ENCODE assay signal across 36 cellular contexts in the genomic region with DNA sequence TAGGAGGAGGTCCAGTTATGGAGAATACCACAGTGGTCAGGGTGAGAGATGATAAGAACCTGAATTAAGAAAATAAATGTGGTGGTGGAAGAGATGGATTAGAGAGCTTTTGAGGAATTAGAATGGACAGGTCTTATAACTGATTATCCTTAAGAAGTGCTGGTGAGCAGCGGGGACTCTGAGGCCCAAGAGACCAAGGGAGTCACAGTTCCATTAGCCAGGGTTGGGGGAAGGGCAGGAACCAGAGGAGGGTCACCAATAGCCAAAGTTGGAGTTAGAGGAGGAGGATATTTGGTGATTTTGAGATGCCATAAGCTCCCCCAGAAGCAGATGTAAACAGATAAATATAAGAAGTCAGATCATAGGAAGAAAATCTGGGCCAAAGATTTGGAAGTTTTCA.
"Had no signal": no experiment of that assay in that cellular context is flagged by ENCODE, and none has a peak within 500 bp of the region (broad histone marks: within the 10 kb centered on the region; RNA-seq: fewer than 3 reads in every experiment).

No MANE protein-coding gene starts in this region.

- H3K27ac ChIP-seq: ascending aorta, cardiac muscle cell, VCaP had no signal

- H3K36me3 ChIP-seq: ascending aorta, cardiac muscle cell had no signal

- ATAC-seq: activated CD4-positive, alpha-beta T cell treated with anti-CD3 and anti-CD28 coated beads for 36 hours; activated CD4-positive, CD25-positive, alpha-beta regulatory T cell treated with anti-CD3 and anti-CD28 coated beads, Interleukin-2, amount 50 U/mL, for 24 hours; activated CD8-positive, alpha-beta memory T cell treated with anti-CD3 and anti-CD28 coated beads, Interleukin-2, amount 10 ng/mL, durations not matched to agents 7 days and 5 days; activated CD8-positive, alpha-beta T cell treated with anti-CD3 and anti-CD28 coated beads, Interleukin-2, amount 10 ng/mL, durations not matched to agents 7 days and 5 days; activated naive CD8-positive, alpha-beta T cell treated with anti-CD3 and anti-CD28 coated beads, Interleukin-2, amount 50 U/mL, for 24 hours had no signal

- H3K36me3 Mint-ChIP-seq: activated CD8-positive, alpha-beta memory T cell treated with anti-CD3 and anti-CD28 coated beads, Interleukin-2, amount 10 ng/mL, durations not matched to agents 7 days and 5 days; activated naive CD4-positive, alpha-beta T cell treated with anti-CD3 and anti-CD28 coated beads, Interleukin-2, amount 10 ng/mL, durations not matched to agents 7 days and 5 days; activated naive CD4-positive, alpha-beta T cell treated with anti-CD3 and anti-CD28 coated beads, Interleukin-2, amount 50 U/mL, for 24 hours; activated naive CD8-positive, alpha-beta T cell; activated naive CD8-positive, alpha-beta T cell treated with anti-CD3 and anti-CD28 coated beads, Interleukin-2, amount 10 ng/mL, durations not matched to agents 7 days and 5 days; brain; WTC11 had no signal

- H3K4me3 Mint-ChIP-seq: activated CD4-positive, alpha-beta memory T cell treated with anti-CD3 and anti-CD28 coated beads, Interleukin-2, amount 10 ng/mL, durations not matched to agents 7 days and 5 days; activated CD4-positive, alpha-beta T cell treated with anti-CD3 and anti-CD28 coated beads for 36 hours; activated CD4-positive, alpha-beta T cell treated with anti-CD3 and anti-CD28 coated beads, Interleukin-2, amount 10 ng/mL, durations not matched to agents 7 days and 5 days; activated CD8-positive, alpha-beta memory T cell treated with anti-CD3 and anti-CD28 coated beads, Interleukin-2, amount 10 ng/mL, durations not matched to agents 7 days and 5 days; activated CD8-positive, alpha-beta T cell treated with anti-CD3 and anti-CD28 coated beads, Interleukin-2, amount 10 ng/mL, durations not matched to agents 7 days and 5 days; activated naive CD4-positive, alpha-beta T cell treated with anti-CD3 and anti-CD28 coated beads, Interleukin-2, amount 10 ng/mL, durations not matched to agents 7 days and 5 days; activated naive CD4-positive, alpha-beta T cell treated with anti-CD3 and anti-CD28 coated beads, Interleukin-2, amount 50 U/mL, for 24 hours; activated naive CD8-positive, alpha-beta T cell; activated naive CD8-positive, alpha-beta T cell treated with anti-CD3 and anti-CD28 coated beads, Interleukin-2, amount 10 ng/mL, durations not matched to agents 7 days and 5 days; activated naive CD8-positive, alpha-beta T cell treated with anti-CD3 and anti-CD28 coated beads, Interleukin-2, amount 50 U/mL, for 24 hours; activated T-cell treated with anti-CD3 and anti-CD28 coated beads, Interleukin-2, amount 50 U/mL, for 24 hours; brain; T-helper 1 cell treated with Interleukin-12 subunit alpha and Interleukin-12 subunit beta and Interleukin-4 antibody, amounts not matched to agents 30 μg/mL and 1 μg/mL, for 36 hours; T-helper 2 cell treated with Interferon-gamma antibody and Interleukin-4, amounts not matched to agents 5 μg/mL and 100 μg/mL, for 36 hours; WTC11 had no signal

- H3K9me3 ChIP-seq: ascending aorta had no signal

- H3K27ac Mint-ChIP-seq: activated CD4-positive, alpha-beta memory T cell treated with anti-CD3 and anti-CD28 coated beads, Interleukin-2, amount 10 ng/mL, durations not matched to agents 7 days and 5 days; activated CD4-positive, alpha-beta T cell treated with anti-CD3 and anti-CD28 coated beads for 36 hours; activated CD4-positive, alpha-beta T cell treated with anti-CD3 and anti-CD28 coated beads, Interleukin-2, amount 10 ng/mL, durations not matched to agents 7 days and 5 days; activated CD8-positive, alpha-beta memory T cell treated with anti-CD3 and anti-CD28 coated beads, Interleukin-2, amount 10 ng/mL, durations not matched to agents 7 days and 5 days; activated CD8-positive, alpha-beta T cell treated with anti-CD3 and anti-CD28 coated beads, Interleukin-2, amount 10 ng/mL, durations not matched to agents 7 days and 5 days; activated naive CD4-positive, alpha-beta T cell treated with anti-CD3 and anti-CD28 coated beads, Interleukin-2, amount 10 ng/mL, durations not matched to agents 7 days and 5 days; activated naive CD4-positive, alpha-beta T cell treated with anti-CD3 and anti-CD28 coated beads, Interleukin-2, amount 50 U/mL, for 24 hours; activated naive CD8-positive, alpha-beta T cell; activated naive CD8-positive, alpha-beta T cell treated with anti-CD3 and anti-CD28 coated beads, Interleukin-2, amount 10 ng/mL, durations not matched to agents 7 days and 5 days; activated naive CD8-positive, alpha-beta T cell treated with anti-CD3 and anti-CD28 coated beads, Interleukin-2, amount 50 U/mL, for 24 hours; activated T-cell treated with anti-CD3 and anti-CD28 coated beads, Interleukin-2, amount 50 U/mL, for 24 hours; activated T-helper 2 cell treated with anti-CD3 and anti-CD28 coated beads, Interferon-gamma antibody, Interleukin-2, Interleukin-4, amounts not matched to agents 10 μg/mL and 5 μg/mL and 100 μg/mL, durations not matched to agents 14 hours and 24 hours and 36 hours; brain; T-helper 1 cell treated with Interleukin-12 subunit alpha and Interleukin-12 subunit beta and Interleukin-4 antibody, amounts not matched to agents 30 μg/mL and 1 μg/mL, for 36 hours; T-helper 2 cell treated with Interferon-gamma antibody and Interleukin-4, amounts not matched to agents 5 μg/mL and 100 μg/mL, for 36 hours; WTC11 had no signal

- H3K4me1 ChIP-seq: ascending aorta had no signal

- H3K27me3 ChIP-seq: ascending aorta, cardiac muscle cell had no signal

- DNase-seq: activated CD4-positive, alpha-beta memory T cell treated with anti-CD3 and anti-CD28 coated beads, Interleukin-2, amount 10 ng/mL, durations not matched to agents 7 days and 5 days; activated CD4-positive, alpha-beta T cell treated with anti-CD3 and anti-CD28 coated beads for 1 hour; activated CD4-positive, alpha-beta T cell treated with anti-CD3 and anti-CD28 coated beads for 36 hours; activated CD4-positive, alpha-beta T cell treated with anti-CD3 and anti-CD28 coated beads for 48 hours; activated CD4-positive, alpha-beta T cell treated with anti-CD3 and anti-CD28 coated beads, Interleukin-2, amount 10 ng/mL, durations not matched to agents 7 days and 5 days; activated CD4-positive, alpha-beta T cell treated with anti-CD3 and anti-CD28 coated beads, Interleukin-2, amount 50 U/mL, for 48 hours; activated CD4-positive, CD25-positive, alpha-beta regulatory T cell; activated CD8-positive, alpha-beta memory T cell treated with anti-CD3 and anti-CD28 coated beads for 24 hours; activated CD8-positive, alpha-beta memory T cell treated with anti-CD3 and anti-CD28 coated beads, Interleukin-2, amount 10 ng/mL, durations not matched to agents 7 days and 5 days; activated CD8-positive, alpha-beta memory T cell treated with anti-CD3 and anti-CD28 coated beads, Interleukin-2, amount 50 U/mL, for 48 hours; activated CD8-positive, alpha-beta T cell treated with anti-CD3 and anti-CD28 coated beads, Interleukin-2, amount 10 ng/mL, durations not matched to agents 7 days and 5 days; activated effector memory CD4-positive, alpha-beta T cell treated with Interleukin-2 at 50 U/mL for 16 hours; activated gamma-delta T cell; activated naive CD4-positive, alpha-beta T cell treated with anti-CD3 and anti-CD28 coated beads, Interleukin-2, amount 10 ng/mL, durations not matched to agents 7 days and 5 days; activated naive CD4-positive, alpha-beta T cell treated with Interleukin-2 at 50 U/mL for 16 hours; activated naive CD8-positive, alpha-beta T cell treated with anti-CD3 and anti-CD28 coated beads, Interleukin-2, amount 10 ng/mL, durations not matched to agents 7 days and 5 days; activated naive CD8-positive, alpha-beta T cell treated with anti-CD3 and anti-CD28 coated beads, Interleukin-2, amount 50 U/mL, for 24 hours; activated T-cell treated with anti-CD3 and anti-CD28 coated beads, Interleukin-2, amount 50 U/mL, for 24 hours; activated T-cell treated with anti-CD3 and anti-CD28 coated beads, Interleukin-2, amount 50 U/mL, for 48 hours; amygdala; anterior cingulate cortex; central memory CD4-positive, alpha-beta T cell; T-helper 1 cell; T-helper 2 cell; T-helper 9 cell had no signal

- H3K9me3 Mint-ChIP-seq: activated CD4-positive, alpha-beta memory T cell treated with anti-CD3 and anti-CD28 coated beads, Interleukin-2, amount 10 ng/mL, durations not matched to agents 7 days and 5 days; activated CD4-positive, alpha-beta T cell treated with anti-CD3 and anti-CD28 coated beads, Interleukin-2, amount 10 ng/mL, durations not matched to agents 7 days and 5 days; activated naive CD4-positive, alpha-beta T cell treated with anti-CD3 and anti-CD28 coated beads, Interleukin-2, amount 10 ng/mL, durations not matched to agents 7 days and 5 days; activated naive CD4-positive, alpha-beta T cell treated with anti-CD3 and anti-CD28 coated beads, Interleukin-2, amount 50 U/mL, for 24 hours; activated naive CD8-positive, alpha-beta T cell treated with anti-CD3 and anti-CD28 coated beads, Interleukin-2, amount 10 ng/mL, durations not matched to agents 7 days and 5 days; activated naive CD8-positive, alpha-beta T cell treated with anti-CD3 and anti-CD28 coated beads, Interleukin-2, amount 50 U/mL, for 24 hours; activated T-cell treated with anti-CD3 and anti-CD28 coated beads, Interleukin-2, amount 50 U/mL, for 24 hours; activated T-helper 2 cell treated with anti-CD3 and anti-CD28 coated beads, Interferon-gamma antibody, Interleukin-2, Interleukin-4, amounts not matched to agents 10 μg/mL and 5 μg/mL and 100 μg/mL, durations not matched to agents 14 hours and 24 hours and 36 hours; brain; T-helper 1 cell treated with Interleukin-12 subunit alpha and Interleukin-12 subunit beta and Interleukin-4 antibody, amounts not matched to agents 30 μg/mL and 1 μg/mL, for 36 hours; T-helper 2 cell treated with Interferon-gamma antibody and Interleukin-4, amounts not matched to agents 5 μg/mL and 100 μg/mL, for 36 hours; WTC11 had no signal

- H3K4me1 Mint-ChIP-seq: activated CD4-positive, alpha-beta memory T cell treated with anti-CD3 and anti-CD28 coated beads, Interleukin-2, amount 10 ng/mL, durations not matched to agents 7 days and 5 days; activated CD4-positive, alpha-beta T cell treated with anti-CD3 and anti-CD28 coated beads for 36 hours; activated CD4-positive, alpha-beta T cell treated with anti-CD3 and anti-CD28 coated beads, Interleukin-2, amount 10 ng/mL, durations not matched to agents 7 days and 5 days; activated CD8-positive, alpha-beta memory T cell treated with anti-CD3 and anti-CD28 coated beads, Interleukin-2, amount 10 ng/mL, durations not matched to agents 7 days and 5 days; activated naive CD4-positive, alpha-beta T cell treated with anti-CD3 and anti-CD28 coated beads, Interleukin-2, amount 10 ng/mL, durations not matched to agents 7 days and 5 days; activated naive CD4-positive, alpha-beta T cell treated with anti-CD3 and anti-CD28 coated beads, Interleukin-2, amount 50 U/mL, for 24 hours; activated naive CD8-positive, alpha-beta T cell treated with anti-CD3 and anti-CD28 coated beads, Interleukin-2, amount 10 ng/mL, durations not matched to agents 7 days and 5 days; activated naive CD8-positive, alpha-beta T cell treated with anti-CD3 and anti-CD28 coated beads, Interleukin-2, amount 50 U/mL, for 24 hours; brain; WTC11 had no signal

- H3K27me3 Mint-ChIP-seq: activated CD4-positive, alpha-beta memory T cell treated with anti-CD3 and anti-CD28 coated beads, Interleukin-2, amount 10 ng/mL, durations not matched to agents 7 days and 5 days; activated CD4-positive, alpha-beta T cell treated with anti-CD3 and anti-CD28 coated beads, Interleukin-2, amount 10 ng/mL, durations not matched to agents 7 days and 5 days; activated CD8-positive, alpha-beta memory T cell treated with anti-CD3 and anti-CD28 coated beads, Interleukin-2, amount 10 ng/mL, durations not matched to agents 7 days and 5 days; activated naive CD4-positive, alpha-beta T cell treated with anti-CD3 and anti-CD28 coated beads, Interleukin-2, amount 10 ng/mL, durations not matched to agents 7 days and 5 days; activated naive CD4-positive, alpha-beta T cell treated with anti-CD3 and anti-CD28 coated beads, Interleukin-2, amount 50 U/mL, for 24 hours; activated naive CD8-positive, alpha-beta T cell treated with anti-CD3 and anti-CD28 coated beads, Interleukin-2, amount 10 ng/mL, durations not matched to agents 7 days and 5 days; activated naive CD8-positive, alpha-beta T cell treated with anti-CD3 and anti-CD28 coated beads, Interleukin-2, amount 50 U/mL, for 24 hours had no signal

- H3K4me3 ChIP-seq: ascending aorta, cardiac muscle cell had no signal
